Comparison of ENCODE assay signal across 8 cellular contexts in genomic region chr5:80655231-80655784, GRCh38. TPM values are rescaled to one million over a fixed set of nuclear protein-coding genes. Genes with fewer than 3 reads are reported as not detected.
DNase-seq lines count a peak whose midpoint lies in the region; ATAC-seq and TF ChIP-seq lines count a peak whose summit lies in the region.

No MANE protein-coding gene starts in this region.

- no peaks in the 10 kb centered on the region for H3K9me3 Mint-ChIP-seq in activated naive CD8-positive, alpha-beta T cell treated with anti-CD3 and anti-CD28 coated beads, Interleukin-2, amount 10 ng/mL, durations not matched to agents 7 days and 5 days

- DNase-seq in right atrium auricular region (ENCODE audit: low spot score) (no peak), Right ventricle myocardium superior (no peak), left lung (no peak), upper lobe of left lung (no peak), DMS 273 treated with DMSO at 0.1 percent for 48 hours (lab: John Stamatoyannopoulos, UW) (no peak), SK-N-DZ (ENCODE audit: low spot score) (no peak), germinal center (ENCODE audit: low spot score) (no peak)
- DNase-seq in activated naive CD8-positive, alpha-beta T cell treated with anti-CD3 and anti-CD28 coated beads, Interleukin-2, amount 10 ng/mL, durations not matched to agents 7 days and 5 days = no peak

- H3K36me3 ChIP-seq in right atrium auricular region (peaks cover 19% of the 10 kb centered on the region), left lung (peaks cover 0 to 40% of the 10 kb centered on the region in 2 donors), upper lobe of left lung (peaks cover 0 to 34% (median 20%) of the 10 kb centered on the region in 4 donors)

- peaks cover 18% of the 10 kb centered on the region for H3K4me1 Mint-ChIP-seq in activated naive CD8-positive, alpha-beta T cell treated with anti-CD3 and anti-CD28 coated beads, Interleukin-2, amount 10 ng/mL, durations not matched to agents 7 days and 5 days

- TF ChIP-seq EP300 in upper lobe of left lung (IDR thresholded peaks at IDR 0.05) = no peak

- H3K4me1 ChIP-seq in right atrium auricular region (peaks cover 0 to 18% of the 10 kb centered on the region in 2 donors), left lung (peaks cover 12 to 37% of the 10 kb centered on the region in 2 donors), upper lobe of left lung (peaks cover 13 to 23% (median 18%) of the 10 kb centered on the region in 4 donors)

- peak overlapping the region; percentile 96 for H3K27ac Mint-ChIP-seq in activated naive CD8-positive, alpha-beta T cell treated with anti-CD3 and anti-CD28 coated beads, Interleukin-2, amount 10 ng/mL, durations not matched to agents 7 days and 5 days

- no peak for TF ChIP-seq CTCF in right atrium auricular region (IDR thresholded peaks at IDR 0.05)
- TF ChIP-seq CTCF in left lung (IDR thresholded peaks at IDR 0.05) = no peak
- no peak for TF ChIP-seq CTCF in upper lobe of left lung (IDR thresholded peaks at IDR 0.05)

- peaks cover 31% of the 10 kb centered on the region for H3K36me3 Mint-ChIP-seq in activated naive CD8-positive, alpha-beta T cell treated with anti-CD3 and anti-CD28 coated beads, Interleukin-2, amount 10 ng/mL, durations not matched to agents 7 days and 5 days

- POLR2A ChIA-PET in activated naive CD8-positive, alpha-beta T cell treated with anti-CD3 and anti-CD28 coated beads, Interleukin-2, amount 10 ng/mL, durations not matched to agents 7 days and 5 days (lab: Charles Lee) = interaction anchor here (0.6 to 2.0 kb wide), 8 partner anchors 9 to 647 kb away, joined by 3 to 7 read pairs (median 4); partner anchors contain the start of genes ZCCHC9 and ZFYVE16

- no peak for TF ChIP-seq POLR2A in upper lobe of left lung (IDR thresholded peaks at IDR 0.05)

- WGBS in upper lobe of left lung, 2 donors = 20 to 21% methylated on average over 7 of the region's 7 CpGs

- no peaks in the 10 kb centered on the region for H3K27me3 Mint-ChIP-seq in activated naive CD8-positive, alpha-beta T cell treated with anti-CD3 and anti-CD28 coated beads, Interleukin-2, amount 10 ng/mL, durations not matched to agents 7 days and 5 days

- peak overlapping the region; percentile 94 to 99 for H3K4me3 ChIP-seq in right atrium auricular region
- H3K4me3 ChIP-seq in left lung = peak overlapping the region; percentile 77 to 85
- H3K4me3 ChIP-seq in upper lobe of left lung = peak overlapping the region; percentile 68 to 99 (median 88)

- no peaks in the 10 kb centered on the region for H3K9me3 ChIP-seq in right atrium auricular region
- H3K9me3 ChIP-seq in left lung = no peaks in the 10 kb centered on the region
- no peaks in the 10 kb centered on the region for H3K9me3 ChIP-seq in upper lobe of left lung

- ATAC-seq in Right ventricle myocardium superior (ENCODE audit: poor library complexity) = no peak
- ATAC-seq in activated naive CD8-positive, alpha-beta T cell treated with anti-CD3 and anti-CD28 coated beads, Interleukin-2, amount 10 ng/mL, durations not matched to agents 7 days and 5 days (ENCODE audit: low read depth) = no peak
- ATAC-seq in left lung = no peak
- no peak for ATAC-seq in upper lobe of left lung (ENCODE audit: low FRiP score in 2 of 2)

- peak overlapping the region; percentile 90 for H3K4me3 Mint-ChIP-seq in activated naive CD8-positive, alpha-beta T cell treated with anti-CD3 and anti-CD28 coated beads, Interleukin-2, amount 10 ng/mL, durations not matched to agents 7 days and 5 days

- intact Hi-C loops in Right ventricle myocardium superior (cut with DNase I) = no loop called here
- intact Hi-C loops in left lung (cut with DNase I) = no loop called here

- H3K27me3 ChIP-seq in right atrium auricular region (no peaks in the 10 kb centered on the region), left lung (no peaks in the 10 kb centered on the region), upper lobe of left lung (no peaks in the 10 kb centered on the region)

- H3K27ac ChIP-seq in right atrium auricular region (peak overlapping the region; percentile 93 to 99), left lung (peak overlapping the region; percentile 98 to 99), upper lobe of left lung (peak overlapping the region; percentile 89 to 96 (median 94))

RNA-seq across cellular contexts. Expression of gene DHFR, which starts 0.5 kb away (rescaled TPM):
- 1 to 10 TPM; 3.9 to 4.8 TPM for total RNA-seq in right atrium auricular region
- total RNA-seq in Right ventricle myocardium superior = 10.7 TPM
- total RNA-seq in activated naive CD8-positive, alpha-beta T cell treated with anti-CD3 and anti-CD28 coated beads, Interleukin-2, amount 10 ng/mL, durations not matched to agents 7 days and 5 days = 10 to 100 TPM; 63.6 to 67.4 TPM
- total RNA-seq in left lung = 10 to 100 TPM; 19.5 to 23.9 TPM
- total RNA-seq in upper lobe of left lung = 10 to 100 TPM in 3 of 6 donors, 1 to 10 TPM in 3; 7.3 to 14.1 (median 9.8) TPM
- 196 and 221 TPM in 2 replicates for polyA plus RNA-seq in SK-N-DZ (2014; cell fraction: cytosol; rRNA removed)
- 81.9 and 86.3 TPM in 2 replicates for polyA plus RNA-seq in SK-N-DZ (2014; cell fraction: nucleus; rRNA removed)

RNA-seq across cellular contexts. Expression of gene MSH3, which starts 0.9 kb away (rescaled TPM):
- 1 to 10 TPM; 6.8 to 9.9 TPM for total RNA-seq in right atrium auricular region
- 10.5 TPM for total RNA-seq in Right ventricle myocardium superior
- total RNA-seq in activated naive CD8-positive, alpha-beta T cell treated with anti-CD3 and anti-CD28 coated beads, Interleukin-2, amount 10 ng/mL, durations not matched to agents 7 days and 5 days = 10 to 100 TPM; 18.1 to 18.6 TPM
- 10 to 100 TPM; 12.7 to 14.5 TPM for total RNA-seq in left lung
- total RNA-seq in upper lobe of left lung = 10 to 100 TPM in 5 of 6 donors, 1 to 10 TPM in 1; 9.0 to 17.3 (median 12.5) TPM
- 11.9 and 12.7 TPM in 2 replicates for polyA plus RNA-seq in SK-N-DZ (2014; cell fraction: cytosol; rRNA removed)
- 5.7 and 6.8 TPM in 2 replicates for polyA plus RNA-seq in SK-N-DZ (2014; cell fraction: nucleus; rRNA removed)
